ENCODE assay signal across 29 cellular contexts in genomic region chr22:39368402-39368801, GRCh38. TPM values are rescaled to one million over a fixed set of nuclear protein-coding genes. Genes with fewer than 3 reads are reported as not detected.
DNase-seq lines count a peak whose midpoint lies in the region; ATAC-seq lines count a peak whose summit lies in the region.
"Had no signal": no experiment of that assay in that cellular context is flagged by ENCODE, and none has a peak within 500 bp of the region (broad histone marks: within the 10 kb centered on the region; RNA-seq: fewer than 3 reads in every experiment).

No MANE protein-coding gene starts in this region.

- no peak overlapping the region for H2BK120ac ChIP-seq in neuronal stem cell (ENCODE audit: low read depth, low read length)

- H3K79me1 ChIP-seq in neuronal stem cell (ENCODE audit: low read depth, low read length), result peaks cover 5% of the 10 kb centered on the region

- H3K9me3 Mint-ChIP-seq in stimulated activated naive B cell treated with anti-CD40 and anti-IgM and Interleukin-4, amounts not matched to agents 10 μg/mL and 1 μg/mL and 100 μg/mL, for 72 hours, result no peaks in the 10 kb centered on the region
- H3K9me3 Mint-ChIP-seq: activated naive CD4-positive, alpha-beta T cell treated with anti-CD3 and anti-CD28 coated beads for 36 hours; CD8-positive, alpha-beta memory T cell; IgD-negative memory B cell; nephron had no signal

- peak; percentile 65 to 66 for ATAC-seq in stimulated activated naive B cell treated with anti-CD40 and anti-IgM and Interleukin-4, amounts not matched to agents 10 μg/mL and 1 μg/mL and 100 μg/mL, for 72 hours (replicated peaks)
- ATAC-seq: lower lobe of right lung, sciatic nerve had no signal

- H3K27ac ChIP-seq in SK-N-MC (peak overlapping the region; percentile 1; the same call in 1 of the 2 replicates), neuronal stem cell (replicated peaks; ENCODE audit: low read length) (no peak overlapping the region)
- H3K27ac ChIP-seq: 22Rv1, lower lobe of right lung, suprapubic skin had no signal

- H3K18ac ChIP-seq in neuronal stem cell (ENCODE audit: low read length), result no peak overlapping the region

- no peak overlapping the region for H2BK15ac ChIP-seq in neuronal stem cell (ENCODE audit: low read length)

- H3K36me3 ChIP-seq in SK-N-MC (ENCODE audit: insufficient read depth, low read length) (no peaks in the 10 kb centered on the region), neuronal stem cell (replicated peaks in 1 of 2; ENCODE audit: control insufficient read depth in 2 of 2, insufficient read depth in 2 of 2, low read length in 2 of 2) (peaks cover 0 to 5% of the 10 kb centered on the region in 2 donors)
- H3K36me3 ChIP-seq: lower lobe of right lung, suprapubic skin had no signal

- WGBS in neuronal stem cell (ENCODE audit: extremely low coverage in 2 of 2, insufficient read length in 2 of 2, insufficient replicate concordance in 1 of 2), 2 donors, result no CpG with 5 or more reads among the region's 8 CpGs

- peaks cover 0 to under 1% of the 10 kb centered on the region in 2 donors for H3K27me3 Mint-ChIP-seq in stimulated activated naive B cell treated with anti-CD40 and anti-IgM and Interleukin-4, amounts not matched to agents 10 μg/mL and 1 μg/mL and 100 μg/mL, for 72 hours
- H3K27me3 Mint-ChIP-seq: CD8-positive, alpha-beta memory T cell; IgD-negative memory B cell had no signal

- H3K4me3 Mint-ChIP-seq in stimulated activated naive B cell treated with anti-CD40 and anti-IgM and Interleukin-4, amounts not matched to agents 10 μg/mL and 1 μg/mL and 100 μg/mL, for 72 hours, result peak overlapping the region; percentile 15 to 58
- H3K4me3 Mint-ChIP-seq: activated naive CD4-positive, alpha-beta T cell treated with anti-CD3 and anti-CD28 coated beads for 36 hours; CD8-positive, alpha-beta memory T cell; GM23338; nephron had no signal

- no peak overlapping the region for H2BK5ac ChIP-seq in neuronal stem cell (ENCODE audit: low read length)

- no peak overlapping the region for H2BK12ac ChIP-seq in neuronal stem cell (ENCODE audit: low read length)

- peaks cover 36 to 47% of the 10 kb centered on the region in 2 donors for H3K4me1 Mint-ChIP-seq in stimulated activated naive B cell treated with anti-CD40 and anti-IgM and Interleukin-4, amounts not matched to agents 10 μg/mL and 1 μg/mL and 100 μg/mL, for 72 hours
- H3K4me1 Mint-ChIP-seq: CD8-positive, alpha-beta memory T cell had no signal

- H3K36me3 Mint-ChIP-seq in stimulated activated naive B cell treated with anti-CD40 and anti-IgM and Interleukin-4, amounts not matched to agents 10 μg/mL and 1 μg/mL and 100 μg/mL, for 72 hours, result peaks cover 0 to 6% of the 10 kb centered on the region in 2 donors
- H3K36me3 Mint-ChIP-seq: CD8-positive, alpha-beta memory T cell; IgD-negative memory B cell had no signal

- no peak overlapping the region for H2AFZ ChIP-seq in neuronal stem cell (ENCODE audit: low read length)
- H2AFZ ChIP-seq: GM23338 had no signal

- peaks cover 0 to 10% of the 10 kb centered on the region in 2 donors for H3K4me1 ChIP-seq in neuronal stem cell (ENCODE audit: control insufficient read depth in 2 of 2, insufficient read depth in 1 of 2, low read depth in 1 of 2, low read length in 2 of 2)
- H3K4me1 ChIP-seq: lower lobe of right lung had no signal

- no peaks in the 10 kb centered on the region for H3K9me3 ChIP-seq in SK-N-MC (ENCODE audit: low read depth, low read length)
- H3K9me3 ChIP-seq in neuronal stem cell (replicated peaks in 1 of 2; ENCODE audit: control insufficient read depth in 2 of 2, insufficient read depth in 1 of 2, low read depth in 1 of 2, low read length in 2 of 2), result peaks cover 2% of the 10 kb centered on the region in 2 donors
- H3K9me3 ChIP-seq: lower lobe of right lung, suprapubic skin had no signal

- H4K8ac ChIP-seq in neuronal stem cell (ENCODE audit: low read depth, low read length), result no peak overlapping the region

- H3K23ac ChIP-seq in neuronal stem cell (ENCODE audit: low read depth, low read length, poor library complexity), result no peak overlapping the region

- H4K91ac ChIP-seq in neuronal stem cell (ENCODE audit: low read depth, low read length, poor library complexity), result no peak overlapping the region

- DNase-seq in NCI-H2171 treated with DMSO at 0.1 percent for 48 hours (lab: John Stamatoyannopoulos, UW), result peak; percentile 19
- DNase-seq in NCI-H2171 (lab: John Stamatoyannopoulos, UW), result no peak
- DNase-seq in SK-N-MC (ENCODE audit: low read depth, low spot score), result no peak
- DNase-seq in globus pallidus (ENCODE audit: low spot score), result peak; percentile 24
- no peak for DNase-seq in stimulated activated naive B cell treated with anti-CD40 and anti-IgM and Interleukin-4, amounts not matched to agents 10 μg/mL and 1 μg/mL and 100 μg/mL, for 72 hours
- no peak for DNase-seq in NCI-H2107 (lab: John Stamatoyannopoulos, UW)
- no peak for DNase-seq in NK-92 (lab: John Stamatoyannopoulos, UW; ENCODE audit: unreplicated experiment)
- no peak for DNase-seq in neuronal stem cell (ENCODE audit: low spot score)
- DNase-seq: activated CD4-positive, CD25-positive, alpha-beta regulatory T cell; activated naive CD4-positive, alpha-beta T cell treated with anti-CD3 and anti-CD28 coated beads for 36 hours; CD8-positive, alpha-beta memory T cell; effector CD8-positive, alpha-beta T cell; head of caudate nucleus; lower lobe of right lung; NCI-H1105; NCI-H2029; NCI-H446; NCI-H82; OCI-M1; posterior cingulate gyrus; stimulated activated CD4-positive, alpha-beta T cell treated with anti-CD3 and anti-CD28 coated beads, Interleukin-12 subunit alpha, Interleukin-12 subunit beta, amount 100 ng/mL, for 4 hours; stimulated activated CD4-positive, alpha-beta T cell treated with anti-CD3 and anti-CD28 coated beads, Interleukin-4, amount 100 ng/mL, for 24 hours; stimulated activated naive CD4-positive, alpha-beta T cell had no signal

- H3K4me3 ChIP-seq in SK-N-MC, result no peak overlapping the region
- H3K4me3 ChIP-seq in neuronal stem cell (ENCODE audit: low read length in 2 of 2), result no peak overlapping the region
- H3K4me3 ChIP-seq: GM23338, lower lobe of right lung, suprapubic skin had no signal

- no peak overlapping the region for H3K4ac ChIP-seq in neuronal stem cell (ENCODE audit: low read length)

- H3K27me3 ChIP-seq in neuronal stem cell (ENCODE audit: control insufficient read depth in 3 of 3, insufficient read depth in 3 of 3, low read depth in 1 of 3, low read length in 3 of 3), result no peaks in the 10 kb centered on the region
- H3K27me3 ChIP-seq: suprapubic skin had no signal

- H2AK5ac ChIP-seq in neuronal stem cell (ENCODE audit: low read depth, low read length), result no peak overlapping the region

- H3K14ac ChIP-seq in neuronal stem cell (ENCODE audit: low read length), result no peak overlapping the region

- no peak overlapping the region for H3K4me2 ChIP-seq in neuronal stem cell (ENCODE audit: insufficient read depth, low read length, poor library complexity, severe bottlenecking)
- H3K4me2 ChIP-seq: GM23338 had no signal

- H3K9ac ChIP-seq in SK-N-MC (ENCODE audit: insufficient read length), result no peak overlapping the region
- no peak overlapping the region for H3K9ac ChIP-seq in neuronal stem cell (ENCODE audit: low read depth, low read length, poor library complexity)

- H3K27ac Mint-ChIP-seq in stimulated activated naive B cell treated with anti-CD40 and anti-IgM and Interleukin-4, amounts not matched to agents 10 μg/mL and 1 μg/mL and 100 μg/mL, for 72 hours, result peak overlapping the region; percentile 85
- H3K27ac Mint-ChIP-seq: activated naive CD4-positive, alpha-beta T cell treated with anti-CD3 and anti-CD28 coated beads for 36 hours; GM23338 had no signal

RNA-seq across cellular contexts. Expression of gene SYNGR1, which starts 18.6 kb away (rescaled TPM):
- 27.7 TPM for polyA plus RNA-seq in neuronal stem cell (2013, experiment 1 of 2)
- 26.2 TPM for polyA plus RNA-seq in neuronal stem cell (2013, experiment 2 of 2)

RNA-seq across cellular contexts. Expression of gene TAB1, which starts 31.2 kb away (rescaled TPM):
- polyA plus RNA-seq in neuronal stem cell (2013, experiment 1 of 2), result 25.7 TPM
- 24.2 TPM for polyA plus RNA-seq in neuronal stem cell (2013, experiment 2 of 2)

RNA-seq across cellular contexts. Expression of gene RPL3, which starts 49.0 kb away (rescaled TPM):
- 3,109 TPM for polyA plus RNA-seq in neuronal stem cell (2013, experiment 1 of 2)
- 3,051 TPM for polyA plus RNA-seq in neuronal stem cell (2013, experiment 2 of 2)

Comparison
In these comparisons a context has a peak if more than half of its experiments do, and no peak if none do; other contexts are left out.
1. DNase-seq: peak in NCI-H2171 treated with DMSO at 0.1 percent for 48 hours (single experiment) and globus pallidus (single experiment); none in NCI-H2171 (single experiment), SK-N-MC (single experiment), stimulated activated naive B cell treated with anti-CD40 and anti-IgM and Interleukin-4, amounts not matched to agents 10 μg/mL and 1 μg/mL and 100 μg/mL, for 72 hours (single experiment), NCI-H2107 (single experiment), NK-92 (single experiment) and neuronal stem cell (single experiment).